ENCODE assay signal across 1 cellular context in the genomic region with DNA sequence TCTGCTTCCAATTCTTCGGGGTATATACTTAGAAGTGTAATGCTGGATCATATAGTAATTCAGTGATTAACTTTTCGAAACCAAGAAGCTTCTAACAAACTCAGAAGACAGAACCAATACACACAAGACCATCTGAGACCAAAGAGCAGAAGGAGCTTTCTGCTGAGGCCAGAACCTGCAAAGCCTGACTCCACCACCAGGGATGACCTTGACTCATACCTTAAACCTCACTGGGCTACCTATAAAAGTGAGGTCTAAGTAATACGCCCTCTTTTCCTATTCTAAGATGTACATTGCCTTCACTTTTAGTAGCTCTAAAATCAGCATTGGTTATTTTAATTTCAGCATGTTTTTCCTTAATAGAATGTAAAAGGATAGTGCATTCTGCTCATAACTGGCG.
TF ChIP-seq lines count a peak whose summit lies in the region.

No MANE protein-coding gene starts in this region.

TF ChIP-seq in GM12878, 131 proteins besides CTCF, POLR2A, EP300 and RAD21:
- TF ChIP-seq RAD51 (IDR thresholded peaks at IDR 0.05) (no peak), TCF3 (IDR thresholded peaks at IDR 0.05; ENCODE audit: borderline replicate concordance, insufficient read depth, low read depth, low read length) (no peak), MTA3 (IDR thresholded peaks at IDR 0.05; ENCODE audit: borderline replicate concordance, low read length) (no peak), RUNX3 (IDR thresholded peaks at IDR 0.05; ENCODE audit: low read length) (no peak), EED (IDR thresholded peaks at IDR 0.05; ENCODE audit: low read depth) (no peak), NR2C2 (IDR thresholded peaks at IDR 0.05; ENCODE audit: borderline replicate concordance, control insufficient read depth, insufficient read length, low read depth) (no peak), RFX5 (IDR thresholded peaks at IDR 0.05; ENCODE audit: low read depth, low read length) (no peak), SIN3A (IDR thresholded peaks at IDR 0.05; ENCODE audit: low read depth, low read length) (no peak), BCL3 (IDR thresholded peaks at IDR 0.05; ENCODE audit: borderline replicate concordance, insufficient read depth, low read depth, low read length, poor library complexity, severe bottlenecking) (no peak)
TF ChIP-seq in GM12878: peak in this region for 0.
